8 cellular contexts compared by ENCODE assay signal in the genomic region with DNA sequence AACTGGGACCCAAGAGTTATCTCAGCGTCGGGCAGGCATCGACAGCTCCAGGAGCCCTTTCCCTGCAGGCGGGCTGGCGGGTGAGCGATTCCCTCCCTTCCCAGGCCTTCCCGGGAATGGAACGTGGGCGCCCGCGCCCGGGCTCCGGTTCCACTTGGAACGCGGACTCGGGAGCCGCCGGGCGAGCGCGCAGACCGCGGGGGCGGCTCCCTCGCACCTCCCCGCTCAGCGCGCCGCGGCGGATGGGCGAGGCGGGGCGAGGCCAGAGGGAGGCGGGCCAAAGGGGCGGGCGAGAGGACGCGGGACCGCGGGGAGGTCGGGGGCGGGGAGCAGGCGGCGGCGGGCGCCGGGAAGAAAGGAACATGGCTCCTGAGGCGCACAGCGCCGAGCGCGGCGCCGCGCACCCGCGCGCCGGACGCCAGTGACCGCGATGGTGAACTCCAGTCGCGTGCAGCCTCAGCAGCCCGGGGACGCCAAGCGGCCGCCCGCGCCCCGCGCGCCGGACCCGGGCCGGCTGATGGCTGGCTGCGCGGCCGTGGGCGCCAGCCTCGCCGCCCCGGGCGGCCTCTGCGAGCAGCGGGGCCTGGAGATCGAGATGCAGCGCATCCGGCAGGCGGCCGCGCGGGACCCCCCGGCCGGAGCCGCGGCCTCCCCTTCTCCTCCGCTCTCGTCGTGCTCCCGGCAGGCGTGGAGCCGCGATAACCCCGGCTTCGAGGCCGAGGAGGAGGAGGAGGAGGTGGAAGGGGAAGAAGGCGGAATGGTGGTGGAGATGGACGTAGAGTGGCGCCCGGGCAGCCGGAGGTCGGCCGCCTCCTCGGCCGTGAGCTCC. TPM values are rescaled to one million over a fixed set of nuclear protein-coding genes. Genes with fewer than 3 reads are reported as not detected.
DNase-seq lines count a peak whose midpoint lies in the region; ATAC-seq and TF ChIP-seq lines count a peak whose summit lies in the region.

TSS of gene PKD2 (plus strand) at position 332 of the 829 bp plus-strand sequence. CDS start at position 431, 99 bp downstream.

- H3K9me3 ChIP-seq in BE2C (no peaks in the 10 kb centered on the region), endocrine pancreas (ENCODE audit: control insufficient read depth, low read length) (no peaks in the 10 kb centered on the region)

- no peak for TF ChIP-seq CTCF in BE2C (IDR thresholded peaks at IDR 0.05; ENCODE audit: low read depth, low read length)

- H3K4me3 ChIP-seq in BE2C (ENCODE audit: low read depth, low read length) (peak within 1 kb of the TSS; percentile 64), endocrine pancreas (ENCODE audit: control insufficient read depth, insufficient read depth, low read length) (peak within 1 kb of the TSS; percentile 97)

- ATAC-seq in GM19023 (IDR thresholded peaks at IDR 0.05; ENCODE audit: unreplicated experiment), result peak; percentile 92
- ATAC-seq in HG03175 (IDR thresholded peaks at IDR 0.05; ENCODE audit: unreplicated experiment), result peak; percentile 86

- H3K4me1 ChIP-seq in BE2C, result no peaks in the 10 kb centered on the region
- H3K4me1 ChIP-seq in endocrine pancreas (ENCODE audit: control insufficient read depth, insufficient read depth, low read length), result peaks cover 20% of the 10 kb centered on the region

- H3K27me3 ChIP-seq in BE2C (no peaks in the 10 kb centered on the region; the same call in 1 of the 2 replicates), endocrine pancreas (ENCODE audit: control insufficient read depth, insufficient read depth, low read length) (no peaks in the 10 kb centered on the region)

- H3K36me3 ChIP-seq in BE2C, result no peaks in the 10 kb centered on the region
- H3K36me3 ChIP-seq in endocrine pancreas (ENCODE audit: control insufficient read depth, insufficient read depth, low read length), result no peaks in the 10 kb centered on the region

- DNase-seq in BE2C (peak; percentile 86), NCI-H82 treated with DMSO at 0.1 percent for 48 hours (lab: John Stamatoyannopoulos, UW; ENCODE audit: unreplicated experiment) (peak; percentile 9), mesenteric fat pad (ENCODE audit: low spot score) (peak; percentile 95)
- DNase-seq in activated CD8-positive, alpha-beta memory T cell treated with anti-CD3 and anti-CD28 coated beads for 48 hours (ENCODE audit: low read depth in 2 of 3, low spot score in 2 of 3), result peak; percentile 43 to 58 (median 56)
- DNase-seq in stimulated activated CD8-positive, alpha-beta memory T cell treated with anti-CD3 and anti-CD28 coated beads, Interleukin-15, amount 100 ng/mL, for 24 hours (ENCODE audit: low read depth), result peak; percentile 56

- peak within 1 kb of the TSS; percentile 65 for H3K9ac ChIP-seq in endocrine pancreas (ENCODE audit: control insufficient read depth, insufficient read depth, low read length)

RNA-seq across cellular contexts. Expression of gene PKD2, which starts in this region (rescaled TPM):
- 6.3 TPM for polyA plus RNA-seq in BE2C (2012; ENCODE audit: insufficient read depth, insufficient read length, low read depth)
- total RNA-seq in mesenteric fat pad, result 54.3 TPM

Comparison
In these comparisons a context has a peak if more than half of its experiments do, and no peak if none do; other contexts are left out.
1. Peak in every context shown above with its lines: DNase-seq, ATAC-seq and H3K4me3 ChIP-seq.
2. DNase-seq: peak in every context shown above with its lines; median percentile 95 in mesenteric fat pad; 86 in BE2C; 56 in activated CD8-positive, alpha-beta memory T cell treated with anti-CD3 and anti-CD28 coated beads for 48 hours; 56 in stimulated activated CD8-positive, alpha-beta memory T cell treated with anti-CD3 and anti-CD28 coated beads, Interleukin-15, amount 100 ng/mL, for 24 hours; 9 in NCI-H82 treated with DMSO at 0.1 percent for 48 hours.